ENCODE assay signal across 12 cellular contexts in the genomic region with DNA sequence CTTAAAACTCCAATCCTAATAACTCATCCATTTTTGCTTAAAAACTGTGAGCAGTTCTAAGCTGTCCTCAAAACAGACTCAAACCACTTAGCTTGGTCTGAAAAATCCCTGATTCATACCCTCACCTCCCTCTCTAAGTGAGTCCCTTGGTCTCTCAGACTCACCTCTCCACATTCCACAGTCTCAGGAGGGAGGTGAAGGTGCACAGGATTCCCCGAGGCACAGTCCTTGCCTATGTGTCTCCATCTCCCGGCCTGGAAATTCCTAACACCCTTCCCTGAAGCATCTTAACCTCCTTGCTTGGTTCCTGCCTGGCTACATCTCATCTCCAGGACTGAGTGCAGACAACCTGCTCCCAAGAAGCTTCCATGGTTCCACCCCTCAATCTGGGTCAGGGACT.
"Had no signal": no experiment of that assay in that cellular context is flagged by ENCODE, and none has a peak within 500 bp of the region (broad histone marks: within the 10 kb centered on the region; RNA-seq: fewer than 3 reads in every experiment).

No MANE protein-coding gene starts in this region.

- H3K27ac Mint-ChIP-seq: activated CD4-positive, alpha-beta memory T cell treated with anti-CD3 and anti-CD28 coated beads for 36 hours; activated naive CD8-positive, alpha-beta T cell treated with anti-CD3 and anti-CD28 coated beads, Interleukin-2, amount 10 ng/mL, durations not matched to agents 7 days and 5 days; activated T-cell treated with anti-CD3 and anti-CD28 coated beads, Interleukin-2, amount 50 U/mL, for 72 hours had no signal

- H3K36me3 Mint-ChIP-seq: activated CD4-positive, alpha-beta memory T cell treated with anti-CD3 and anti-CD28 coated beads for 36 hours had no signal

- H3K4me3 ChIP-seq: suprapubic skin had no signal

- H3K36me3 ChIP-seq: suprapubic skin had no signal

- H3K27me3 ChIP-seq: suprapubic skin had no signal

- H3K9me3 ChIP-seq: suprapubic skin had no signal

- H3K27ac ChIP-seq: suprapubic skin had no signal

- H3K4me3 Mint-ChIP-seq: activated CD4-positive, alpha-beta memory T cell treated with anti-CD3 and anti-CD28 coated beads for 36 hours; activated naive CD8-positive, alpha-beta T cell treated with anti-CD3 and anti-CD28 coated beads, Interleukin-2, amount 10 ng/mL, durations not matched to agents 7 days and 5 days; activated T-cell treated with anti-CD3 and anti-CD28 coated beads, Interleukin-2, amount 50 U/mL, for 72 hours; natural killer cell had no signal

- DNase-seq: activated CD4-positive, alpha-beta memory T cell treated with anti-CD3 and anti-CD28 coated beads for 36 hours; activated naive CD8-positive, alpha-beta T cell treated with anti-CD3 and anti-CD28 coated beads, Interleukin-2, amount 10 ng/mL, durations not matched to agents 7 days and 5 days; activated T-cell treated with anti-CD3 and anti-CD28 coated beads, Interleukin-2, amount 50 U/mL, for 72 hours; aorta; effector CD4-positive, alpha-beta T cell; natural killer cell; occipital lobe; stimulated activated CD4-positive, alpha-beta T cell treated with anti-CD3 and anti-CD28 coated beads, Interleukin-2, amount 100 ng/mL, for 24 hours; stimulated activated naive CD4-positive, alpha-beta T cell treated with Interleukin-2 at 50 U/mL for 16 hours; T-helper 9 cell had no signal

- ATAC-seq: activated T-cell treated with anti-CD3 and anti-CD28 coated beads, Interleukin-2, amount 50 U/mL, for 72 hours; natural killer cell; sciatic nerve had no signal

- H3K9me3 Mint-ChIP-seq: activated CD4-positive, alpha-beta memory T cell treated with anti-CD3 and anti-CD28 coated beads for 36 hours; activated naive CD8-positive, alpha-beta T cell treated with anti-CD3 and anti-CD28 coated beads, Interleukin-2, amount 10 ng/mL, durations not matched to agents 7 days and 5 days; activated T-cell treated with anti-CD3 and anti-CD28 coated beads, Interleukin-2, amount 50 U/mL, for 72 hours; natural killer cell had no signal
